ENCODE assay signal across 17 cellular contexts in genomic region chr7:151367304-151367703, GRCh38. TPM values are rescaled to one million over a fixed set of nuclear protein-coding genes. Genes with fewer than 3 reads are reported as not detected.
A peak's percentile ranks its signal among the peaks of the same experiment; 100 is the strongest.
DNase-seq lines count a peak whose midpoint lies in the region; ATAC-seq and TF ChIP-seq lines count a peak whose summit lies in the region.
"Had no signal": no experiment of that assay in that cellular context is flagged by ENCODE, and none has a peak within 500 bp of the region (broad histone marks: within the 10 kb centered on the region; RNA-seq: fewer than 3 reads in every experiment).

No MANE protein-coding gene starts in this region.

- no peak for TF ChIP-seq POLR2A in vagina (IDR thresholded peaks at IDR 0.05)

- ATAC-seq in activated CD8-positive, alpha-beta memory T cell treated with anti-CD3 and anti-CD28 coated beads, Interleukin-2, amount 10 ng/mL, durations not matched to agents 7 days and 5 days, result no peak
- no peak for ATAC-seq in stimulated activated naive CD8-positive, alpha-beta T cell treated with anti-CD3 and anti-CD28 coated beads, Interleukin-15, amount 100 ng/mL, for 72 hours
- no peak for ATAC-seq in HG03025 (IDR thresholded peaks at IDR 0.05; ENCODE audit: low FRiP score, unreplicated experiment)

- H3K4me3 ChIP-seq in coronary artery, result no peak overlapping the region
- no peak overlapping the region for H3K4me3 ChIP-seq in muscle layer of duodenum (ENCODE audit: low read depth in 1 of 2, low read length in 2 of 2)
- H3K4me3 ChIP-seq in vagina, result no peak overlapping the region
- H3K4me3 ChIP-seq: GM12878, HAP-1, left ventricle myocardium inferior had no signal

- DNase-seq in activated CD8-positive, alpha-beta memory T cell treated with anti-CD3 and anti-CD28 coated beads, Interleukin-2, amount 10 ng/mL, durations not matched to agents 7 days and 5 days, result peak; percentile 28
- no peak for DNase-seq in activated CD8-positive, alpha-beta memory T cell treated with anti-CD3 and anti-CD28 coated beads, Interleukin-2, amount 50 U/mL, for 48 hours
- DNase-seq in coronary artery (ENCODE audit: low spot score) (no peak), vagina (ENCODE audit: extremely low spot score in 2 of 2) (no peak), kidney glomerular epithelial cell (lab: John Stamatoyannopoulos, UW) (no peak)
- DNase-seq in stimulated activated naive CD8-positive, alpha-beta T cell treated with anti-CD3 and anti-CD28 coated beads, Interleukin-15, amount 100 ng/mL, for 72 hours, result no peak
- DNase-seq: activated CD8-positive, alpha-beta memory T cell treated with anti-CD3 and anti-CD28 coated beads for 24 hours; activated effector memory CD4-positive, alpha-beta T cell treated with Interleukin-2 at 50 U/mL for 16 hours; left ventricle myocardium inferior; NCI-H2029 had no signal

- no peaks in the 10 kb centered on the region for H3K9me3 Mint-ChIP-seq in activated CD8-positive, alpha-beta memory T cell treated with anti-CD3 and anti-CD28 coated beads, Interleukin-2, amount 10 ng/mL, durations not matched to agents 7 days and 5 days (ENCODE audit: low read depth)
- no peaks in the 10 kb centered on the region for H3K9me3 Mint-ChIP-seq in stimulated activated naive CD8-positive, alpha-beta T cell treated with anti-CD3 and anti-CD28 coated beads, Interleukin-15, amount 100 ng/mL, for 72 hours
- H3K9me3 Mint-ChIP-seq: CD4-positive, alpha-beta T cell had no signal

- peaks cover 13% of the 10 kb centered on the region for H3K4me1 Mint-ChIP-seq in activated CD8-positive, alpha-beta memory T cell treated with anti-CD3 and anti-CD28 coated beads, Interleukin-2, amount 10 ng/mL, durations not matched to agents 7 days and 5 days
- peaks cover 11% of the 10 kb centered on the region for H3K4me1 Mint-ChIP-seq in stimulated activated naive CD8-positive, alpha-beta T cell treated with anti-CD3 and anti-CD28 coated beads, Interleukin-15, amount 100 ng/mL, for 72 hours

- H3K36me3 ChIP-seq in muscle layer of duodenum (ENCODE audit: control insufficient read depth in 1 of 2, insufficient read depth in 2 of 2, low read length in 2 of 2) (peaks cover 16 to 20% of the 10 kb centered on the region in 2 donors), vagina (peaks cover 0 to 21% of the 10 kb centered on the region in 2 donors)

- H3K4me1 ChIP-seq in muscle layer of duodenum (ENCODE audit: control insufficient read depth in 1 of 2, insufficient read depth in 2 of 2, low read length in 2 of 2), result peaks cover 14 to 26% of the 10 kb centered on the region in 2 donors
- H3K4me1 ChIP-seq in vagina, result peaks cover 26% of the 10 kb centered on the region
- H3K4me1 ChIP-seq: HAP-1 had no signal

- CTCF ChIA-PET in activated CD8-positive, alpha-beta memory T cell treated with anti-CD3 and anti-CD28 coated beads, Interleukin-2, amount 10 ng/mL, durations not matched to agents 7 days and 5 days (lab: Charles Lee), result interaction anchor here (0.9 to 8.3 kb wide), 6 partner anchors 14 to 390 kb away, joined by 3 to 151 read pairs (median 4); no protein-coding TSS in a partner anchor

- H3K4me3 Mint-ChIP-seq in activated CD8-positive, alpha-beta memory T cell treated with anti-CD3 and anti-CD28 coated beads, Interleukin-2, amount 10 ng/mL, durations not matched to agents 7 days and 5 days, result no peak overlapping the region
- no peak overlapping the region for H3K4me3 Mint-ChIP-seq in stimulated activated naive CD8-positive, alpha-beta T cell treated with anti-CD3 and anti-CD28 coated beads, Interleukin-15, amount 100 ng/mL, for 72 hours
- H3K4me3 Mint-ChIP-seq: CD4-positive, alpha-beta T cell; naive thymus-derived CD4-positive, alpha-beta T cell had no signal

- no peak overlapping the region for H3K27ac Mint-ChIP-seq in activated CD8-positive, alpha-beta memory T cell treated with anti-CD3 and anti-CD28 coated beads, Interleukin-2, amount 10 ng/mL, durations not matched to agents 7 days and 5 days
- H3K27ac Mint-ChIP-seq in stimulated activated naive CD8-positive, alpha-beta T cell treated with anti-CD3 and anti-CD28 coated beads, Interleukin-15, amount 100 ng/mL, for 72 hours, result no peak overlapping the region

- H3K27ac ChIP-seq in coronary artery (peak overlapping the region; percentile 33 to 68), muscle layer of duodenum (ENCODE audit: low read length) (peak overlapping the region; percentile 14), vagina (peak overlapping the region; percentile 28)

- H3K9me3 ChIP-seq in muscle layer of duodenum (ENCODE audit: control insufficient read depth in 1 of 2, low read length in 2 of 2), result no peaks in the 10 kb centered on the region
- H3K9me3 ChIP-seq in vagina, result no peaks in the 10 kb centered on the region
- H3K9me3 ChIP-seq: HAP-1, left ventricle myocardium inferior had no signal

- peaks cover 35% of the 10 kb centered on the region for H3K36me3 Mint-ChIP-seq in activated CD8-positive, alpha-beta memory T cell treated with anti-CD3 and anti-CD28 coated beads, Interleukin-2, amount 10 ng/mL, durations not matched to agents 7 days and 5 days

- H3K27me3 Mint-ChIP-seq in activated CD8-positive, alpha-beta memory T cell treated with anti-CD3 and anti-CD28 coated beads, Interleukin-2, amount 10 ng/mL, durations not matched to agents 7 days and 5 days, result no peaks in the 10 kb centered on the region
- no peaks in the 10 kb centered on the region for H3K27me3 Mint-ChIP-seq in stimulated activated naive CD8-positive, alpha-beta T cell treated with anti-CD3 and anti-CD28 coated beads, Interleukin-15, amount 100 ng/mL, for 72 hours
- H3K27me3 Mint-ChIP-seq: CD4-positive, alpha-beta T cell; naive thymus-derived CD4-positive, alpha-beta T cell had no signal

- H3K27me3 ChIP-seq in muscle layer of duodenum (ENCODE audit: low read depth, low read length) (no peaks in the 10 kb centered on the region), vagina (no peaks in the 10 kb centered on the region)

- no peak for TF ChIP-seq CTCF in coronary artery (IDR thresholded peaks at IDR 0.05)
- TF ChIP-seq CTCF in vagina (IDR thresholded peaks at IDR 0.05), result no peak

- intact Hi-C loops in vagina (cut with DNase I), result no loop called here

RNA-seq across cellular contexts. Expression of gene NUB1, which starts 25.7 kb away (rescaled TPM):
- 10 to 100 TPM; 71.3 to 73.3 TPM for total RNA-seq in activated CD8-positive, alpha-beta memory T cell treated with anti-CD3 and anti-CD28 coated beads, Interleukin-2, amount 10 ng/mL, durations not matched to agents 7 days and 5 days
- total RNA-seq in vagina, result 46.2 TPM

RNA-seq across cellular contexts. Expression of gene WDR86, which starts 42.5 kb away (rescaled TPM):
- under 1 TPM in 1 of 2 experiments, not detected in 1; 0.29 TPM for total RNA-seq in activated CD8-positive, alpha-beta memory T cell treated with anti-CD3 and anti-CD28 coated beads, Interleukin-2, amount 10 ng/mL, durations not matched to agents 7 days and 5 days
- total RNA-seq in vagina, result 19.4 TPM
- total RNA-seq: GM12878, pulmonary artery endothelial cell had no signal

Comparison
In these comparisons a context has a peak if more than half of its experiments do, and no peak if none do; other contexts are left out.
1. RNA of gene WDR86, which starts 42.5 kb away (total RNA-seq): 19.4 TPM in vagina (single experiment); 0.29 TPM in activated CD8-positive, alpha-beta memory T cell treated with anti-CD3 and anti-CD28 coated beads, Interleukin-2, amount 10 ng/mL, durations not matched to agents 7 days and 5 days; every median in the first group is over 10 times any median in the second.
2. Peak in every context shown above with its lines, with median percentiles within 50 percentile points of each other: H3K27ac ChIP-seq.